In the genomic region with DNA sequence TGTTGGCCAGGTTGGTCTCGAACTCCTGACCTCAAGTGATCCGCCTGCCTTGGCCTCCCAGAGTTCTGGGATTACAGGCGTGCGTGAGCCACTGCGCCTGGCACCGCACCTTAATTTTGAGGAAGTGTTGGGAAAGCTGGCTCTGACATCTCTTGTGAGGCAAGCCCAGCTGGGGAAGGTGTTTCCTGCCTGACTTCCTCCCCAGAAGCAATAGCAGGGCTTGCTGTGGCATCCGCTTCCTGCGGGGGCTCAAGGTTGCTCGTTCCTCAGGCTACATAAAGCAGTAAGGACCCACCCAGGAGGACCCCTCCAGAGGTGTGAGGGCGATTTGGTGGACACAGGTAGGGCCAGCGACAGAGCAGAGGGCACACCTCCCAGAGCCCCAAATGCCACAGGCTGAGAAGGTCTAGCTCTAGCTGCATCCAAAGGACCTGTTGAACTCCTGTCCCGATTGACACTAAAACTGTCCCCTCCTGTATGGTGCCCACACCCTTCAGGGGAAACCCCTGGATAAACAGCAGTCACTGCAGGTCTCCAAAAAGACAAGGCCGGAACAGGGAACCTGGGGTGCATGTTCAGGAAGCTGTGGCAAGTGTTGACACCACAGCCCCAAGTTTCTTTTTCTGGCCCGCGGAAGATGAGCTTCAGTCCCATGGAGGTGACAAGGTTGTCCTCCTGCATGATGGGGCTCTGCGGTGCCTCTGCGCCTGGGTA, we compare ENCODE assay signal across 11 cellular contexts. TPM values are rescaled to one million over a fixed set of nuclear protein-coding genes. Genes with fewer than 3 reads are reported as not detected.
DNase-seq lines count a peak whose midpoint lies in the region; ATAC-seq and TF ChIP-seq lines count a peak whose summit lies in the region.
"Not testable (repeated sequence)": the region's sequence is repeated elsewhere in the genome, so short reads cannot be mapped to it uniquely, and the experiment has no call there.
"Had no signal": no experiment of that assay in that cellular context is flagged by ENCODE, and none has a peak within 500 bp of the region (broad histone marks: within the 10 kb centered on the region; RNA-seq: fewer than 3 reads in every experiment).

No MANE protein-coding gene starts in this region.

- peaks cover 15 to 28% of the 10 kb centered on the region in 2 experiments for H3K4me1 ChIP-seq in neutrophil (ENCODE audit: control insufficient read depth in 1 of 2, insufficient read depth in 1 of 2, low read depth in 1 of 2, low read length in 1 of 2)
- H3K4me1 ChIP-seq in upper lobe of right lung: not testable (repeated sequence)

- peak; percentile 32 for ATAC-seq in GM19372 (IDR thresholded peaks at IDR 0.05; ENCODE audit: low read depth, unreplicated experiment)
- ATAC-seq in GM21825 (IDR thresholded peaks at IDR 0.05; ENCODE audit: unreplicated experiment): peak; percentile 32
- peak; percentile 16 for ATAC-seq in HG03521 (IDR thresholded peaks at IDR 0.05; ENCODE audit: unreplicated experiment)
- peak; percentile 78 for ATAC-seq in activated CD8-positive, alpha-beta T cell treated with anti-CD3 and anti-CD28 coated beads, Interleukin-2, amount 10 ng/mL, durations not matched to agents 7 days and 5 days
- ATAC-seq in effector memory CD8-positive, alpha-beta T cell (replicated peaks): peak; percentile 87
- ATAC-seq in left lobe of liver: peak; percentile 35
- ATAC-seq in upper lobe of right lung: peak; percentile 63

- H3K9me3 ChIP-seq in neutrophil, upper lobe of right lung: not testable (repeated sequence)

- not testable (repeated sequence) for H3K36me3 Mint-ChIP-seq in activated CD8-positive, alpha-beta T cell treated with anti-CD3 and anti-CD28 coated beads, Interleukin-2, amount 10 ng/mL, durations not matched to agents 7 days and 5 days (ENCODE audit: low read depth); effector memory CD8-positive, alpha-beta T cell (ENCODE audit: insufficient read depth)

- not testable (repeated sequence) for H3K27ac Mint-ChIP-seq in activated CD8-positive, alpha-beta T cell treated with anti-CD3 and anti-CD28 coated beads, Interleukin-2, amount 10 ng/mL, durations not matched to agents 7 days and 5 days; effector memory CD8-positive, alpha-beta T cell

- H3K27me3 Mint-ChIP-seq in activated CD8-positive, alpha-beta T cell treated with anti-CD3 and anti-CD28 coated beads, Interleukin-2, amount 10 ng/mL, durations not matched to agents 7 days and 5 days (ENCODE audit: low read depth); effector memory CD8-positive, alpha-beta T cell: not testable (repeated sequence)

- CTCF ChIA-PET in activated CD8-positive, alpha-beta T cell treated with anti-CD3 and anti-CD28 coated beads, Interleukin-2, amount 10 ng/mL, durations not matched to agents 7 days and 5 days (lab: Charles Lee): not testable (repeated sequence)

- not testable (repeated sequence) for H3K4me3 ChIP-seq in neutrophil (ENCODE audit: low read depth in 1 of 2, low read length in 1 of 2); upper lobe of right lung

- not testable (repeated sequence) for TF ChIP-seq CTCF in neutrophil (IDR thresholded peaks at IDR 0.05); upper lobe of right lung (IDR thresholded peaks at IDR 0.05)

- H3K9me3 Mint-ChIP-seq in activated CD8-positive, alpha-beta T cell treated with anti-CD3 and anti-CD28 coated beads, Interleukin-2, amount 10 ng/mL, durations not matched to agents 7 days and 5 days (ENCODE audit: insufficient read depth); effector memory CD8-positive, alpha-beta T cell: not testable (repeated sequence)

- H3K27ac ChIP-seq in neutrophil: peak overlapping the region; percentile 61
- H3K27ac ChIP-seq in upper lobe of right lung: not testable (repeated sequence)

- H3K36me3 ChIP-seq in neutrophil, upper lobe of right lung: not testable (repeated sequence)

- DNase-seq in activated CD8-positive, alpha-beta T cell treated with anti-CD3 and anti-CD28 coated beads, Interleukin-2, amount 10 ng/mL, durations not matched to agents 7 days and 5 days; effector memory CD8-positive, alpha-beta T cell; left lobe of liver (ENCODE audit: low spot score); upper lobe of right lung: not testable (repeated sequence)

- not testable (repeated sequence) for H3K4me3 Mint-ChIP-seq in activated CD8-positive, alpha-beta T cell treated with anti-CD3 and anti-CD28 coated beads, Interleukin-2, amount 10 ng/mL, durations not matched to agents 7 days and 5 days; effector memory CD8-positive, alpha-beta T cell

- H3K4me1 Mint-ChIP-seq in activated CD8-positive, alpha-beta T cell treated with anti-CD3 and anti-CD28 coated beads, Interleukin-2, amount 10 ng/mL, durations not matched to agents 7 days and 5 days (ENCODE audit: low read depth); effector memory CD8-positive, alpha-beta T cell (ENCODE audit: low read depth in 2 of 2): not testable (repeated sequence)

- POLR2A ChIA-PET in activated CD8-positive, alpha-beta T cell treated with anti-CD3 and anti-CD28 coated beads, Interleukin-2, amount 10 ng/mL, durations not matched to agents 7 days and 5 days (lab: Charles Lee): not testable (repeated sequence)

- intact Hi-C loops in upper lobe of right lung (cut with DNase I): not testable (repeated sequence)

- not testable (repeated sequence) for H3K27me3 ChIP-seq in neutrophil, upper lobe of right lung

RNA-seq across cellular contexts. Expression of a gene that starts 8.4 kb away (rescaled TPM):
- 1 to 10 TPM; 3.0 to 3.1 TPM for total RNA-seq in activated CD8-positive, alpha-beta T cell treated with anti-CD3 and anti-CD28 coated beads, Interleukin-2, amount 10 ng/mL, durations not matched to agents 7 days and 5 days
- total RNA-seq in left lobe of liver (1.0 TPM), upper lobe of right lung (32.8 TPM)
- total RNA-seq: glomerular endothelial cell, LHCN-M2, vagina had no signal

Comparison
In these comparisons a context has a peak if more than half of its experiments do, and no peak if none do; other contexts are left out.
1. ATAC-seq: peak in every context shown above with its lines; median percentile 87 in effector memory CD8-positive, alpha-beta T cell; 78 in activated CD8-positive, alpha-beta T cell treated with anti-CD3 and anti-CD28 coated beads, Interleukin-2, amount 10 ng/mL, durations not matched to agents 7 days and 5 days; 63 in upper lobe of right lung; 35 in left lobe of liver; 32 in GM19372; 32 in GM21825; 16 in HG03521.